ENCODE assay signal across 9 cellular contexts in genomic region chr15:70741107-70741511, GRCh38. TPM values are rescaled to one million over a fixed set of nuclear protein-coding genes. Genes with fewer than 3 reads are reported as not detected.
A peak's percentile ranks its signal among the peaks of the same experiment; 100 is the strongest.
DNase-seq lines count a peak whose midpoint lies in the region; ATAC-seq lines count a peak whose summit lies in the region.
"Had no signal": no experiment of that assay in that cellular context is flagged by ENCODE, and none has a peak within 500 bp of the region (broad histone marks: within the 10 kb centered on the region; RNA-seq: fewer than 3 reads in every experiment).

No MANE protein-coding gene starts in this region.

- H3K27ac Mint-ChIP-seq in activated CD4-positive, alpha-beta memory T cell treated with anti-CD3 and anti-CD28 coated beads, Interleukin-2, amount 10 ng/mL, durations not matched to agents 7 days and 5 days = no peak overlapping the region

- peak overlapping the region; percentile 40 for H3K27ac ChIP-seq in epithelial cell of prostate

- H3K9me3 Mint-ChIP-seq in activated CD4-positive, alpha-beta memory T cell treated with anti-CD3 and anti-CD28 coated beads, Interleukin-2, amount 10 ng/mL, durations not matched to agents 7 days and 5 days = no peaks in the 10 kb centered on the region

- ATAC-seq in HG03175 (IDR thresholded peaks at IDR 0.05; ENCODE audit: unreplicated experiment) = no peak

- no peaks in the 10 kb centered on the region for H3K36me3 Mint-ChIP-seq in activated CD4-positive, alpha-beta memory T cell treated with anti-CD3 and anti-CD28 coated beads, Interleukin-2, amount 10 ng/mL, durations not matched to agents 7 days and 5 days (ENCODE audit: low read depth)
- H3K36me3 Mint-ChIP-seq: naive B cell had no signal

- CTCF ChIA-PET in activated CD4-positive, alpha-beta memory T cell treated with anti-CD3 and anti-CD28 coated beads, Interleukin-2, amount 10 ng/mL, durations not matched to agents 7 days and 5 days (lab: Charles Lee) = no interaction called here

- peaks cover 12% of the 10 kb centered on the region for H3K27me3 Mint-ChIP-seq in activated CD4-positive, alpha-beta memory T cell treated with anti-CD3 and anti-CD28 coated beads, Interleukin-2, amount 10 ng/mL, durations not matched to agents 7 days and 5 days

- no peaks in the 10 kb centered on the region for H3K4me1 Mint-ChIP-seq in activated CD4-positive, alpha-beta memory T cell treated with anti-CD3 and anti-CD28 coated beads, Interleukin-2, amount 10 ng/mL, durations not matched to agents 7 days and 5 days

- POLR2A ChIA-PET in activated CD4-positive, alpha-beta memory T cell treated with anti-CD3 and anti-CD28 coated beads, Interleukin-2, amount 10 ng/mL, durations not matched to agents 7 days and 5 days (lab: Charles Lee) = interaction anchor here (0.6 kb wide), 1 partner anchor 54 kb away, joined by 3 read pairs; no protein-coding TSS in a partner anchor

- peak; percentile 47 to 55 for DNase-seq in AML-193 (lab: John Stamatoyannopoulos, UW)
- peak; percentile 59 for DNase-seq in NCI-H2171 treated with DMSO at 0.1 percent for 48 hours (lab: John Stamatoyannopoulos, UW)
- peak; percentile 33 for DNase-seq in epithelial cell of prostate (ENCODE audit: low read depth, low spot score)
- peak; percentile 58 for DNase-seq in non-pigmented ciliary epithelial cell (ENCODE audit: low read depth)
- DNase-seq in stimulated activated naive CD4-positive, alpha-beta T cell treated with Interleukin-2 at 50 U/mL for 16 hours (lab: John Stamatoyannopoulos, UW) = no peak
- no peak for DNase-seq in activated naive CD4-positive, alpha-beta T cell treated with Interleukin-2 at 50 U/mL for 16 hours
- DNase-seq in activated CD4-positive, alpha-beta memory T cell treated with anti-CD3 and anti-CD28 coated beads, Interleukin-2, amount 10 ng/mL, durations not matched to agents 7 days and 5 days = no peak
- DNase-seq: naive B cell had no signal

- no peak overlapping the region for H3K4me3 Mint-ChIP-seq in activated CD4-positive, alpha-beta memory T cell treated with anti-CD3 and anti-CD28 coated beads, Interleukin-2, amount 10 ng/mL, durations not matched to agents 7 days and 5 days

RNA-seq across cellular contexts. Expression of gene UACA, which starts 22.2 kb away (rescaled TPM):
- total RNA-seq in activated CD4-positive, alpha-beta memory T cell treated with anti-CD3 and anti-CD28 coated beads, Interleukin-2, amount 10 ng/mL, durations not matched to agents 7 days and 5 days = 1 to 10 TPM in 1 of 2 experiments, under 1 TPM in 1; 0.58 to 1.3 TPM

Comparison
In these comparisons a context has a peak if more than half of its experiments do, and no peak if none do; other contexts are left out.
1. DNase-seq: peak in AML-193 (2 of 2), NCI-H2171 treated with DMSO at 0.1 percent for 48 hours (single experiment), epithelial cell of prostate (single experiment) and non-pigmented ciliary epithelial cell (single experiment); none in stimulated activated naive CD4-positive, alpha-beta T cell treated with Interleukin-2 at 50 U/mL for 16 hours (single experiment), activated naive CD4-positive, alpha-beta T cell treated with Interleukin-2 at 50 U/mL for 16 hours (single experiment) and activated CD4-positive, alpha-beta memory T cell treated with anti-CD3 and anti-CD28 coated beads, Interleukin-2, amount 10 ng/mL, durations not matched to agents 7 days and 5 days (single experiment).